In the genomic region with DNA sequence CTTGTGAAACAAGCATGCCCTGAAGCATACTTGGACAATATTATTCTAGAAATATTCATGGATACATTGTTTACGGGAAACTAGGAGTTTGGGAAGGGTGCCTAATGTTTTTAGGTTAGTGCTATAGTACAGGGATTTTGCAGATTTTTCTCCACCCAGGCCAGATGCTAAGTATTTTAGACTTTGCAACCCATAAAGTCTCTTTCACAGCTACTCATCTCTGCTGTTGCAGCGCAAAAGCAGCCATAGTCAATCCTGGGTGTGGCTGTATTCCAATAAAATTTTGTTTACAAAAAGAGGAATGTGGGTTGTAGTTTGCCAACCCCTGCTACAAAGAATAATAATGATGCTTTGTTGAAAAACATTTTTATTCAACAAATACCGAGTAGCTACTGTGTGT, we compare ENCODE assay signal across 1 cellular context.
TF ChIP-seq lines count a peak whose summit lies in the region.

No MANE protein-coding gene starts in this region.

TF ChIP-seq in GM23338, 12 proteins besides CTCF, POLR2A, EP300 and RAD21 (continued from another document):
- no peak for TF ChIP-seq ZNF114 (CRISPR knock-in tag; IDR thresholded peaks at IDR 0.05)
- TF ChIP-seq, protein P1, sequence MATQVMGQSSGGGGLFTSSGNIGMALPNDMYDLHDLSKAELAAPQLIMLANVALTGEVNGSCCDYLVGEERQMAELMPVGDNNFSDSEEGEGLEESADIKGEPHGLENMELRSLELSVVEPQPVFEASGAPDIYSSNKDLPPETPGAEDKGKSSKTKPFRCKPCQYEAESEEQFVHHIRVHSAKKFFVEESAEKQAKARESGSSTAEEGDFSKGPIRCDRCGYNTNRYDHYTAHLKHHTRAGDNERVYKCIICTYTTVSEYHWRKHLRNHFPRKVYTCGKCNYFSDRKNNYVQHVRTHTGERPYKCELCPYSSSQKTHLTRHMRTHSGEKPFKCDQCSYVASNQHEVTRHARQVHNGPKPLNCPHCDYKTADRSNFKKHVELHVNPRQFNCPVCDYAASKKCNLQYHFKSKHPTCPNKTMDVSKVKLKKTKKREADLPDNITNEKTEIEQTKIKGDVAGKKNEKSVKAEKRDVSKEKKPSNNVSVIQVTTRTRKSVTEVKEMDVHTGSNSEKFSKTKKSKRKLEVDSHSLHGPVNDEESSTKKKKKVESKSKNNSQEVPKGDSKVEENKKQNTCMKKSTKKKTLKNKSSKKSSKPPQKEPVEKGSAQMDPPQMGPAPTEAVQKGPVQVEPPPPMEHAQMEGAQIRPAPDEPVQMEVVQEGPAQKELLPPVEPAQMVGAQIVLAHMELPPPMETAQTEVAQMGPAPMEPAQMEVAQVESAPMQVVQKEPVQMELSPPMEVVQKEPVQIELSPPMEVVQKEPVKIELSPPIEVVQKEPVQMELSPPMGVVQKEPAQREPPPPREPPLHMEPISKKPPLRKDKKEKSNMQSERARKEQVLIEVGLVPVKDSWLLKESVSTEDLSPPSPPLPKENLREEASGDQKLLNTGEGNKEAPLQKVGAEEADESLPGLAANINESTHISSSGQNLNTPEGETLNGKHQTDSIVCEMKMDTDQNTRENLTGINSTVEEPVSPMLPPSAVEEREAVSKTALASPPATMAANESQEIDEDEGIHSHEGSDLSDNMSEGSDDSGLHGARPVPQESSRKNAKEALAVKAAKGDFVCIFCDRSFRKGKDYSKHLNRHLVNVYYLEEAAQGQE (IDR thresholded peaks at IDR 0.05; ENCODE audit: unreplicated experiment): no peak
